ENCODE assay signal across 8 cellular contexts in genomic region chr6:26043389-26044139, GRCh38. TPM values are rescaled to one million over a fixed set of nuclear protein-coding genes. Genes with fewer than 3 reads are reported as not detected.
DNase-seq lines count a peak whose midpoint lies in the region; ATAC-seq, FAIRE-seq and TF ChIP-seq lines count a peak whose summit lies in the region.

No MANE protein-coding gene starts in this region.

- H2AFZ ChIP-seq in H9 (ENCODE audit: low read length), result no peak overlapping the region
- H2AFZ ChIP-seq in HepG2 (ENCODE audit: low read length), result no peak overlapping the region

- H3K4me3 ChIP-seq in GM06990 (replicated peaks; ENCODE audit: low read depth, low read length) (peak overlapping the region; percentile 64), NB4 (ENCODE audit: low read depth, low read length) (peak overlapping the region; percentile 61), colonic mucosa (peak overlapping the region; percentile 43), HepG2 (replicated peaks in 1 of 3; ENCODE audit: insufficient read depth in 1 of 3, low read depth in 2 of 3, low read length in 3 of 3) (peak overlapping the region; percentile 58 to 73 (median 58))

- TF ChIP-seq EP300 in HepG2 (IDR thresholded peaks at IDR 0.05; ENCODE audit: low read depth in 2 of 2, low read length in 2 of 2) (0 out of 4 replicates have a peak, but pooled peaks of 1 of the 2 experiments have one; percentile 13), HepG2 (CRISPR knock-in tag; IDR thresholded peaks at IDR 0.05; ENCODE audit: borderline replicate concordance) (no peak)

- no peak overlapping the region for H3K23ac ChIP-seq in H9 (ENCODE audit: insufficient read length, low read depth, low read length)

- no peak overlapping the region for H3K56ac ChIP-seq in H9 (ENCODE audit: insufficient read length, low read depth, low read length)

- peak; percentile 54 for FAIRE-seq in HepG2 (lab: Jason Lieb, UNC)

- no CpG with 5 or more reads among the region's 32 CpGs for WGBS in H9 (ENCODE audit: extremely low coverage, insufficient read length, low lambda C conversion rate)
- 43% methylated on average over 32 of the region's 32 CpGs for WGBS in HepG2 (ENCODE audit: low lambda C conversion rate)

- DNase-seq in GM06990 (ENCODE audit: extremely low read depth, insufficient read length) (peak; percentile 86), H9 (no peak), NB4 (ENCODE audit: low read depth) (peak; percentile 98), colonic mucosa (peak; percentile 84), HepG2 (ENCODE audit: low spot score) (peak; percentile 99), DMS79 (lab: John Stamatoyannopoulos, UW) (no peak)
- DNase-seq in stimulated activated CD8-positive, alpha-beta memory T cell treated with anti-CD3 and anti-CD28 coated beads, Interleukin-4, amount 100 ng/mL, for 48 hours, result peak; percentile 77

- peak overlapping the region; percentile 86 for H3K18ac ChIP-seq in H9 (ENCODE audit: insufficient read length, low read depth, low read length)

- peak; percentile 71 for TF ChIP-seq POLR2A in NB4 (IDR thresholded peaks at IDR 0.05; ENCODE audit: extremely low read depth, insufficient read length)
- peak; percentile 78 to 93 for TF ChIP-seq POLR2A in HepG2 (IDR thresholded peaks at IDR 0.05; ENCODE audit: insufficient read depth in 1 of 2, low read depth in 2 of 2, low read length in 2 of 2)

- H3K9ac ChIP-seq in H9 (ENCODE audit: extremely low read depth, insufficient read length, low read length), result peak overlapping the region; percentile 38
- H3K9ac ChIP-seq in colonic mucosa (ENCODE audit: low read depth in 2 of 2, low read length in 2 of 2), result peak overlapping the region; percentile 77 to 87
- H3K9ac ChIP-seq in HepG2 (ENCODE audit: insufficient read depth, low read depth, low read length), result peak overlapping the region; percentile 82

- H3K79me2 ChIP-seq in H9 (ENCODE audit: insufficient read depth, low read length) (no peaks in the 10 kb centered on the region), HepG2 (ENCODE audit: insufficient read depth, low read length) (no peaks in the 10 kb centered on the region)

- H3K4me1 ChIP-seq in H9 (ENCODE audit: insufficient read depth, low read length) (no peaks in the 10 kb centered on the region; the same call in 1 of the 2 replicates), colonic mucosa (no peaks in the 10 kb centered on the region), HepG2 (ENCODE audit: insufficient read depth, low read length) (peaks cover 31% of the 10 kb centered on the region)

- peak; percentile 88 to 90 for ATAC-seq in activated CD4-positive, CD25-positive, alpha-beta regulatory T cell treated with anti-CD3 and anti-CD28 coated beads, Interleukin-2, amount 50 U/mL, for 24 hours
- peak; percentile 74 for ATAC-seq in HepG2

- in situ Hi-C loops in HepG2 (cut with HindIII; ENCODE audit: extremely low pct_ligation_motif_present, low pct_unique_long_range_greater_than_20kb), result no loop called here

- H3K4me1 Mint-ChIP-seq in H9, result peaks cover 23 to 30% of the 10 kb centered on the region in 2 experiments

- no peaks in the 10 kb centered on the region for H3K27me3 Mint-ChIP-seq in H9 (ENCODE audit: low read depth)

- H3K9me3 ChIP-seq in H9 (ENCODE audit: control insufficient read depth, low read depth, low read length) (no peaks in the 10 kb centered on the region), colonic mucosa (no peaks in the 10 kb centered on the region), HepG2 (ENCODE audit: low read length) (no peaks in the 10 kb centered on the region)

- H2BK5ac ChIP-seq in H9 (ENCODE audit: insufficient read length, low read length), result no peak overlapping the region

- H3K23me2 ChIP-seq in H9 (ENCODE audit: insufficient read length, low read depth, low read length, poor library complexity, severe bottlenecking), result peaks cover 8% of the 10 kb centered on the region

- peak overlapping the region; percentile 4 for H3K27ac ChIP-seq in H9 (ENCODE audit: insufficient read length, low read depth, low read length)
- H3K27ac ChIP-seq in colonic mucosa, result peak overlapping the region; percentile 90
- peak overlapping the region; percentile 94 for H3K27ac ChIP-seq in HepG2 (ENCODE audit: extremely low read length, insufficient read depth, low read length)

- peak overlapping the region; percentile 62; the same call in 1 of the 2 replicates for H3K14ac ChIP-seq in H9 (ENCODE audit: insufficient read depth, low read length)

- no peak overlapping the region for H2AK5ac ChIP-seq in H9 (ENCODE audit: insufficient read length, low read length)

- H2BK15ac ChIP-seq in H9 (ENCODE audit: low read depth, low read length), result no peak overlapping the region

- H3K27me3 ChIP-seq in GM06990 (replicated peaks; ENCODE audit: control insufficient read depth, insufficient read depth, low read length) (no peaks in the 10 kb centered on the region), H9 (ENCODE audit: insufficient read depth, low read length) (no peaks in the 10 kb centered on the region), colonic mucosa (no peaks in the 10 kb centered on the region), HepG2 (ENCODE audit: control insufficient read depth in 1 of 2, insufficient read depth in 2 of 2, low read length in 2 of 2) (no peaks in the 10 kb centered on the region; a peak in 1 of 5 replicates)

- TF ChIP-seq RAD21 in HepG2 (CRISPR knock-in tag; IDR thresholded peaks at IDR 0.05), result no peak

- no peak overlapping the region for H3T11ph ChIP-seq in H9 (ENCODE audit: low read length)

- BruUV-seq in HepG2 (replicated peaks; lab: Mats Ljungman, UMichigan), result TSS peak; percentile 98

- POLR2A ChIA-PET in HepG2 (lab: Yijun Ruan, JAX), result interaction anchor here (0.8 to 6.0 kb wide), 27 partner anchors 11 to 1849 kb away, joined by 3 to 322 read pairs (median 7); partner anchors contain the start of gene HFE

- intact Hi-C loops in colonic mucosa (cut with DNase I), result no loop called here
- intact Hi-C loops in HepG2 (cut with micrococcal nuclease; ENCODE audit: unreplicated experiment), result loop anchor here (1.0 kb wide), 2 partner anchors 10 to 16 kb away; a partner anchor contains a TSS

- H3K4me2 ChIP-seq in H9 (ENCODE audit: insufficient read depth, insufficient read length, low read length) (peak overlapping the region; percentile 28), HepG2 (ENCODE audit: low read depth, low read length) (peak overlapping the region; percentile 92)

- H3K27ac Mint-ChIP-seq in H9, result peak overlapping the region in 2 of 3 experiments; percentile 31 to 98; a peak in 4 of 7 replicates

- H3K36me3 Mint-ChIP-seq in H9 (ENCODE audit: insufficient read depth in 1 of 3, low read depth in 3 of 3), result peaks cover 0 to 8% (median 2%) of the 10 kb centered on the region in 3 experiments; a peak in 2 of 7 replicates

- H3K36me3 ChIP-seq in GM06990 (ENCODE audit: control insufficient read depth, insufficient read depth, low read length) (no peaks in the 10 kb centered on the region), colonic mucosa (no peaks in the 10 kb centered on the region), HepG2 (replicated peaks in 1 of 2; ENCODE audit: control insufficient read depth in 1 of 2, insufficient read depth in 2 of 2, low read length in 2 of 2) (no peaks in the 10 kb centered on the region)

- no peak overlapping the region; the same call in 1 of the 2 replicates for H3K4ac ChIP-seq in H9 (ENCODE audit: low read depth, low read length)

- H2BK120ac ChIP-seq in H9 (ENCODE audit: low read depth, low read length, poor library complexity, severe bottlenecking), result no peak overlapping the region

- CTCF ChIA-PET in HepG2 (lab: Yijun Ruan, JAX; ENCODE audit: low intra/inter-chr PET ratio, low total read pairs), result no interaction called here

- no peak overlapping the region for H2BK12ac ChIP-seq in H9 (ENCODE audit: insufficient read length, low read depth, low read length)

- peaks cover 0 to 2% of the 10 kb centered on the region in 2 experiments; a peak in 2 of 5 replicates for H3K9me3 Mint-ChIP-seq in H9

- no peak overlapping the region for H2BK20ac ChIP-seq in H9 (ENCODE audit: low read depth, low read length, poor library complexity, severe bottlenecking)

- no peak overlapping the region for H4K5ac ChIP-seq in H9 (ENCODE audit: insufficient read length, low read depth, low read length)

- H4K91ac ChIP-seq in H9 (ENCODE audit: insufficient read length, low read depth, low read length), result no peak overlapping the region

- H3K4me3 Mint-ChIP-seq in H9, result peak overlapping the region in 1 of 2 experiments; percentile 59; a peak in 3 of 5 replicates

- no peaks in the 10 kb centered on the region for H3K79me1 ChIP-seq in H9 (ENCODE audit: insufficient read depth, low read depth, low read length, poor library complexity, severe bottlenecking)

- no peak overlapping the region for H4K8ac ChIP-seq in H9 (replicated peaks; ENCODE audit: insufficient read length, low read depth, low read length)

- H4K20me1 ChIP-seq in H9 (ENCODE audit: control insufficient read depth, insufficient read depth, insufficient read length), result no peaks in the 10 kb centered on the region
- no peaks in the 10 kb centered on the region for H4K20me1 ChIP-seq in HepG2 (ENCODE audit: insufficient read depth, low read length)

- TF ChIP-seq CTCF in GM06990 (IDR thresholded peaks at IDR 0.05; ENCODE audit: insufficient read depth, low read length, poor library complexity, severe bottlenecking) (no peak), H9 (conservative IDR thresholded peaks at IDR 0.05) (no peak), NB4 (IDR thresholded peaks at IDR 0.05; ENCODE audit: low read depth, low read length) (no peak), colonic mucosa (IDR thresholded peaks at IDR 0.05) (no peak), HepG2 (CRISPR knock-in tag; IDR thresholded peaks at IDR 0.05) (no peak)

RNA-seq across cellular contexts. Expression of gene HFE, which starts 43.7 kb away (rescaled TPM):
- total RNA-seq in H9 (2021) (0.29 and 0.98 TPM in 2 replicates), colonic mucosa (10 to 100 TPM; 11.1 to 11.8 TPM), HepG2 (2016; rRNA removed; fragmentation: Illumina TruSeq; extraction: Trizol) (1.9 and 3.7 TPM in 2 replicates)
- total RNA-seq in HepG2 (2016; cell fraction: cytosol; rRNA removed; fragmentation: Illumina TruSeq; extraction: Trizol; ENCODE audit: low read depth), result 0.18 and 0.51 TPM in 2 replicates
- 1.9 and 4.9 TPM in 2 replicates for total RNA-seq in HepG2 (2016; cell fraction: insoluble cytoplasmic fraction; rRNA removed; fragmentation: Illumina TruSeq; extraction: Trizol)
- 0.41 and 0.49 TPM in 2 replicates for total RNA-seq in HepG2 (2016; cell fraction: membrane; rRNA removed; fragmentation: Illumina TruSeq; extraction: Trizol)
- total RNA-seq in HepG2 (2016; cell fraction: nucleus; rRNA removed; fragmentation: Illumina TruSeq; extraction: Trizol), result 3.5 and 4.2 TPM in 2 replicates
- 5.7 and 6.3 TPM in 2 replicates for polyA plus RNA-seq in HepG2 (2011; rRNA removed)
- polyA plus RNA-seq in HepG2 (2011; cell fraction: cytosol; rRNA removed), result 5.3 and 5.8 TPM in 2 replicates
- 3.7 and 5.3 TPM in 2 replicates for polyA plus RNA-seq in HepG2 (2011; cell fraction: nucleus; rRNA removed)
- polyA plus RNA-seq in HepG2 (2012), result 2.4 and 3.5 TPM in 2 replicates
- polyA plus RNA-seq in HepG2 (2016; cell fraction: cytosol; fragmentation: Illumina TruSeq; extraction: Trizol; ENCODE audit: low read depth), result 0.24 and 0.26 TPM in 2 replicates
- 1.4 and 2.1 TPM in 2 replicates for polyA plus RNA-seq in HepG2 (2016; cell fraction: insoluble cytoplasmic fraction; fragmentation: Illumina TruSeq; extraction: Trizol; ENCODE audit: low read depth)
- polyA plus RNA-seq in HepG2 (2016; cell fraction: membrane; fragmentation: Illumina TruSeq; extraction: Trizol; ENCODE audit: low read depth), result 0.29 and 0.86 TPM in 2 replicates
- 7.7 and 8.2 TPM in 2 replicates for polyA plus RNA-seq in HepG2 (2016; cell fraction: nucleus; fragmentation: Illumina TruSeq; extraction: Trizol; ENCODE audit: insufficient read depth, low read depth)
- polyA minus RNA-seq in HepG2 (2011; rRNA and poly(A)+ RNA removed; ENCODE audit: low replicate concordance), result 13.4 and 32.5 TPM in 2 replicates
- polyA minus RNA-seq in HepG2 (2011; cell fraction: cytosol; rRNA and poly(A)+ RNA removed), result 2.2 and 5.5 TPM in 2 replicates
- polyA minus RNA-seq in HepG2 (2011; cell fraction: nucleus; rRNA and poly(A)+ RNA removed), result 3.3 and 4.0 TPM in 2 replicates

Comparison
In these comparisons a context has a peak if more than half of its experiments do, and no peak if none do; other contexts are left out.
1. DNase-seq: peak in GM06990 (single experiment), NB4 (single experiment), colonic mucosa (single experiment), HepG2 (single experiment) and stimulated activated CD8-positive, alpha-beta memory T cell treated with anti-CD3 and anti-CD28 coated beads, Interleukin-4, amount 100 ng/mL, for 48 hours (single experiment); none in H9 (single experiment) and DMS79 (single experiment).
2. H3K27ac ChIP-seq: peak in every context shown above with its lines; median percentile 94 in HepG2; 90 in colonic mucosa; 4 in H9.
3. Peak in every context shown above with its lines, with median percentiles within 50 percentile points of each other: H3K4me3 ChIP-seq and H3K9ac ChIP-seq.